1 cellular context compared by ENCODE assay signal in the genomic region with DNA sequence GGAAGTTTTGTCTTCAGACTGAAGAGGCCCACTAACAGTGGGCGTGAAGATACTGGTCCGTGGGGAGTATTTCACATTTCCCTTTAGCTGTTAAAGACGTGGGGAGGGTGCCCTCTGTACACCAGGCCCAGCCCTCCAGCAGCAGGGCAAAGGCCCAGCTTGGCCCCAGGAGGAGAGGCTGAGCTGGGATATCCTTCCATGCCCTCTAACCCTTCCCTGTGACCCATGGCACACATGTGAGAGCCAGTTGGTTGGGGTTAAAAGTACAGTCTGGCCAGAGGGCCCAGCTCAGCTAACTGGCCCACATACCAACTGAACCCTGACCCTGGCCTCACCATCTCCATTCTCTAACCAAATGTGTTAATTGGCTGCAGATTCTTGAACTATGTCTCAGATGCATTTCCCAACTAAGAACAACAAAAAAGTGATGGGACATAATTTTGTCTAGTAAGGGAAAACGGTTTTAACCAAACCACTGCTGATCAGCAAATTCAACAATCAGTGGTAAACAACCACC.
A peak's percentile ranks its signal among the peaks of the same experiment; 100 is the strongest.
TF ChIP-seq lines count a peak whose summit lies in the region.

No MANE protein-coding gene starts in this region.

TF ChIP-seq in HepG2, 621 proteins besides CTCF, POLR2A, EP300 and RAD21 (continued from another document and continues in another):
- TF ChIP-seq, protein P1, sequence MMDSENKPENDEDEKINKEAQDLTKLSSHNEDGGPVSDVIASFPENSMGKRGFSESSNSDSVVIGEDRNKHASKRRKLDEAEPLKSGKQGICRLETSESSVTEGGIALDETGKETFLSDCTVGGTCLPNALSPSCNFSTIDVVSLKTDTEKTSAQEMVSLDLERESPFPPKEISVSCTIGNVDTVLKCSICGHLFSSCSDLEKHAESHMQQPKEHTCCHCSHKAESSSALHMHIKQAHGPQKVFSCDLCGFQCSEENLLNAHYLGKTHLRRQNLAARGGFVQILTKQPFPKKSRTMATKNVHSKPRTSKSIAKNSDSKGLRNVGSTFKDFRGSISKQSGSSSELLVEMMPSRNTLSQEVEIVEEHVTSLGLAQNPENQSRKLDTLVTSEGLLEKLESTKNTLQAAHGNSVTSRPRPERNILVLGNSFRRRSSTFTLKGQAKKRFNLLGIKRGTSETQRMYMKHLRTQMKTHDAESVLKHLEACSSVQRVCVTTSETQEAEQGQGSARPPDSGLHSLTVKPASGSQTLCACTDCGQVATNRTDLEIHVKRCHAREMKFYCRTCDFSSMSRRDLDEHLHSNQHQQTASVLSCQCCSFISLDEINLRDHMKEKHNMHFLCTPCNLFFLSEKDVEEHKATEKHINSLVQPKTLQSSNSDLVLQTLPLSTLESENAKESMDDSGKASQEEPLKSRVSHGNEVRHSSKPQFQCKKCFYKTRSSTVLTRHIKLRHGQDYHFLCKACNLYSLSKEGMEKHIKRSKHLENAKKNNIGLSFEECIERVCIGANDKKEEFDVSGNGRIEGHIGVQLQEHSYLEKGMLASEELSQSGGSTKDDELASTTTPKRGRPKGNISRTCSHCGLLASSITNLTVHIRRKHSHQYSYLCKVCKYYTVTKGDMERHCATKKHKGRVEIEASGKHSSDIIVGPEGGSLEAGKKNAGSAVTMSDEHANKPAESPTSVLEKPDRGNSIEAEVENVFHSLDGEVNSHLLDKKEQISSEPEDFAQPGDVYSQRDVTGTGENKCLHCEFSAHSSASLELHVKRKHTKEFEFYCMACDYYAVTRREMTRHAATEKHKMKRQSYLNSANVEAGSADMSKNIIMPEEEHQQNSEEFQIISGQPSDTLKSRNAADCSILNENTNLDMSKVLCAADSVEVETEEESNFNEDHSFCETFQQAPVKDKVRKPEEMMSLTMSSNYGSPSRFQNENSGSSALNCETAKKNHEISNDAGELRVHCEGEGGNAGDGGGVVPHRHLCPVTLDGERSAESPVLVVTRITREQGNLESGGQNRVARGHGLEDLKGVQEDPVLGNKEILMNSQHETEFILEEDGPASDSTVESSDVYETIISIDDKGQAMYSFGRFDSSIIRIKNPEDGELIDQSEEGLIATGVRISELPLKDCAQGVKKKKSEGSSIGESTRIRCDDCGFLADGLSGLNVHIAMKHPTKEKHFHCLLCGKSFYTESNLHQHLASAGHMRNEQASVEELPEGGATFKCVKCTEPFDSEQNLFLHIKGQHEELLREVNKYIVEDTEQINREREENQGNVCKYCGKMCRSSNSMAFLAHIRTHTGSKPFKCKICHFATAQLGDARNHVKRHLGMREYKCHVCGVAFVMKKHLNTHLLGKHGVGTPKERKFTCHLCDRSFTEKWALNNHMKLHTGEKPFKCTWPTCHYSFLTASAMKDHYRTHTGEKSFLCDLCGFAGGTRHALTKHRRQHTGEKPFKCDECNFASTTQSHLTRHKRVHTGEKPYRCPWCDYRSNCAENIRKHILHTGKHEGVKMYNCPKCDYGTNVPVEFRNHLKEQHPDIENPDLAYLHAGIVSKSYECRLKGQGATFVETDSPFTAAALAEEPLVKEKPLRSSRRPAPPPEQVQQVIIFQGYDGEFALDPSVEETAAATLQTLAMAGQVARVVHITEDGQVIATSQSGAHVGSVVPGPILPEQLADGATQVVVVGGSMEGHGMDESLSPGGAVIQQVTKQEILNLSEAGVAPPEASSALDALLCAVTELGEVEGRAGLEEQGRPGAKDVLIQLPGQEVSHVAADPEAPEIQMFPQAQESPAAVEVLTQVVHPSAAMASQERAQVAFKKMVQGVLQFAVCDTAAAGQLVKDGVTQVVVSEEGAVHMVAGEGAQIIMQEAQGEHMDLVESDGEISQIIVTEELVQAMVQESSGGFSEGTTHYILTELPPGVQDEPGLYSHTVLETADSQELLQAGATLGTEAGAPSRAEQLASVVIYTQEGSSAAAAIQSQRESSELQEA (CRISPR knock-in tag; IDR thresholded peaks at IDR 0.05; ENCODE audit: not compliant biosample characterization): no peak
- TF ChIP-seq, protein P2, sequence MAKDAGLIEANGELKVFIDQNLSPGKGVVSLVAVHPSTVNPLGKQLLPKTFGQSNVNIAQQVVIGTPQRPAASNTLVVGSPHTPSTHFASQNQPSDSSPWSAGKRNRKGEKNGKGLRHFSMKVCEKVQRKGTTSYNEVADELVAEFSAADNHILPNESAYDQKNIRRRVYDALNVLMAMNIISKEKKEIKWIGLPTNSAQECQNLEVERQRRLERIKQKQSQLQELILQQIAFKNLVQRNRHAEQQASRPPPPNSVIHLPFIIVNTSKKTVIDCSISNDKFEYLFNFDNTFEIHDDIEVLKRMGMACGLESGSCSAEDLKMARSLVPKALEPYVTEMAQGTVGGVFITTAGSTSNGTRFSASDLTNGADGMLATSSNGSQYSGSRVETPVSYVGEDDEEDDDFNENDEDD (CRISPR knock-in tag; IDR thresholded peaks at IDR 0.05; ENCODE audit: borderline replicate concordance): no peak
- TF ChIP-seq ZNF672 (CRISPR knock-in tag; IDR thresholded peaks at IDR 0.05): no peak
- TF ChIP-seq NFKBIZ (CRISPR knock-in tag; IDR thresholded peaks at IDR 0.05): no peak
- TF ChIP-seq, protein P3, sequence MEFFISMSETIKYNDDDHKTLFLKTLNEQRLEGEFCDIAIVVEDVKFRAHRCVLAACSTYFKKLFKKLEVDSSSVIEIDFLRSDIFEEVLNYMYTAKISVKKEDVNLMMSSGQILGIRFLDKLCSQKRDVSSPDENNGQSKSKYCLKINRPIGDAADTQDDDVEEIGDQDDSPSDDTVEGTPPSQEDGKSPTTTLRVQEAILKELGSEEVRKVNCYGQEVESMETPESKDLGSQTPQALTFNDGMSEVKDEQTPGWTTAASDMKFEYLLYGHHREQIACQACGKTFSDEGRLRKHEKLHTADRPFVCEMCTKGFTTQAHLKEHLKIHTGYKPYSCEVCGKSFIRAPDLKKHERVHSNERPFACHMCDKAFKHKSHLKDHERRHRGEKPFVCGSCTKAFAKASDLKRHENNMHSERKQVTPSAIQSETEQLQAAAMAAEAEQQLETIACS (CRISPR knock-in tag; IDR thresholded peaks at IDR 0.05): no peak
- TF ChIP-seq ZFP41 (CRISPR knock-in tag; IDR thresholded peaks at IDR 0.05; ENCODE audit: borderline replicate concordance): no peak
- TF ChIP-seq ZNF737 (CRISPR knock-in tag; IDR thresholded peaks at IDR 0.05; ENCODE audit: borderline replicate concordance): no peak
- TF ChIP-seq, protein P4, sequence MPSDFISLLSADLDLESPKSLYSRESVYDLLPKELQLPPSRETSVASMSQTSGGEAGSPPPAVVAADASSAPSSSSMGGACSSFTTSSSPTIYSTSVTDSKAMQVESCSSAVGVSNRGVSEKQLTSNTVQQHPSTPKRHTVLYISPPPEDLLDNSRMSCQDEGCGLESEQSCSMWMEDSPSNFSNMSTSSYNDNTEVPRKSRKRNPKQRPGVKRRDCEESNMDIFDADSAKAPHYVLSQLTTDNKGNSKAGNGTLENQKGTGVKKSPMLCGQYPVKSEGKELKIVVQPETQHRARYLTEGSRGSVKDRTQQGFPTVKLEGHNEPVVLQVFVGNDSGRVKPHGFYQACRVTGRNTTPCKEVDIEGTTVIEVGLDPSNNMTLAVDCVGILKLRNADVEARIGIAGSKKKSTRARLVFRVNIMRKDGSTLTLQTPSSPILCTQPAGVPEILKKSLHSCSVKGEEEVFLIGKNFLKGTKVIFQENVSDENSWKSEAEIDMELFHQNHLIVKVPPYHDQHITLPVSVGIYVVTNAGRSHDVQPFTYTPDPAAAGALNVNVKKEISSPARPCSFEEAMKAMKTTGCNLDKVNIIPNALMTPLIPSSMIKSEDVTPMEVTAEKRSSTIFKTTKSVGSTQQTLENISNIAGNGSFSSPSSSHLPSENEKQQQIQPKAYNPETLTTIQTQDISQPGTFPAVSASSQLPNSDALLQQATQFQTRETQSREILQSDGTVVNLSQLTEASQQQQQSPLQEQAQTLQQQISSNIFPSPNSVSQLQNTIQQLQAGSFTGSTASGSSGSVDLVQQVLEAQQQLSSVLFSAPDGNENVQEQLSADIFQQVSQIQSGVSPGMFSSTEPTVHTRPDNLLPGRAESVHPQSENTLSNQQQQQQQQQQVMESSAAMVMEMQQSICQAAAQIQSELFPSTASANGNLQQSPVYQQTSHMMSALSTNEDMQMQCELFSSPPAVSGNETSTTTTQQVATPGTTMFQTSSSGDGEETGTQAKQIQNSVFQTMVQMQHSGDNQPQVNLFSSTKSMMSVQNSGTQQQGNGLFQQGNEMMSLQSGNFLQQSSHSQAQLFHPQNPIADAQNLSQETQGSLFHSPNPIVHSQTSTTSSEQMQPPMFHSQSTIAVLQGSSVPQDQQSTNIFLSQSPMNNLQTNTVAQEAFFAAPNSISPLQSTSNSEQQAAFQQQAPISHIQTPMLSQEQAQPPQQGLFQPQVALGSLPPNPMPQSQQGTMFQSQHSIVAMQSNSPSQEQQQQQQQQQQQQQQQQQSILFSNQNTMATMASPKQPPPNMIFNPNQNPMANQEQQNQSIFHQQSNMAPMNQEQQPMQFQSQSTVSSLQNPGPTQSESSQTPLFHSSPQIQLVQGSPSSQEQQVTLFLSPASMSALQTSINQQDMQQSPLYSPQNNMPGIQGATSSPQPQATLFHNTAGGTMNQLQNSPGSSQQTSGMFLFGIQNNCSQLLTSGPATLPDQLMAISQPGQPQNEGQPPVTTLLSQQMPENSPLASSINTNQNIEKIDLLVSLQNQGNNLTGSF (CRISPR knock-in tag; IDR thresholded peaks at IDR 0.05): no peak
- TF ChIP-seq, protein P5, sequence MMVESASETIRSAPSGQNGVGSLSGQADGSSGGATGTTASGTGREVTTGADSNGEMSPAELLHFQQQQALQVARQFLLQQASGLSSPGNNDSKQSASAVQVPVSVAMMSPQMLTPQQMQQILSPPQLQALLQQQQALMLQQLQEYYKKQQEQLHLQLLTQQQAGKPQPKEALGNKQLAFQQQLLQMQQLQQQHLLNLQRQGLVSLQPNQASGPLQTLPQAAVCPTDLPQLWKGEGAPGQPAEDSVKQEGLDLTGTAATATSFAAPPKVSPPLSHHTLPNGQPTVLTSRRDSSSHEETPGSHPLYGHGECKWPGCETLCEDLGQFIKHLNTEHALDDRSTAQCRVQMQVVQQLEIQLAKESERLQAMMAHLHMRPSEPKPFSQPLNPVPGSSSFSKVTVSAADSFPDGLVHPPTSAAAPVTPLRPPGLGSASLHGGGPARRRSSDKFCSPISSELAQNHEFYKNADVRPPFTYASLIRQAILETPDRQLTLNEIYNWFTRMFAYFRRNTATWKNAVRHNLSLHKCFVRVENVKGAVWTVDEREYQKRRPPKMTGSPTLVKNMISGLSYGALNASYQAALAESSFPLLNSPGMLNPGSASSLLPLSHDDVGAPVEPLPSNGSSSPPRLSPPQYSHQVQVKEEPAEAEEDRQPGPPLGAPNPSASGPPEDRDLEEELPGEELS (CRISPR knock-in tag; IDR thresholded peaks at IDR 0.05): no peak
- no peak for TF ChIP-seq SALL2 (CRISPR knock-in tag; IDR thresholded peaks at IDR 0.05)
- TF ChIP-seq ZMYM2 (CRISPR knock-in tag; IDR thresholded peaks at IDR 0.05): peak; percentile 64; the same call in 1 of the 2 replicates
- TF ChIP-seq SOX13 (IDR thresholded peaks at IDR 0.05): no peak
- no peak; a peak in 1 of 4 replicates for TF ChIP-seq SOX13 (CRISPR knock-in tag; conservative IDR thresholded peaks at IDR 0.05 in 1 of 2, IDR thresholded peaks at IDR 0.05 in 1 of 2)
- TF ChIP-seq ZFP1 (CRISPR knock-in tag; IDR thresholded peaks at IDR 0.05): no peak
- TF ChIP-seq, protein P6, sequence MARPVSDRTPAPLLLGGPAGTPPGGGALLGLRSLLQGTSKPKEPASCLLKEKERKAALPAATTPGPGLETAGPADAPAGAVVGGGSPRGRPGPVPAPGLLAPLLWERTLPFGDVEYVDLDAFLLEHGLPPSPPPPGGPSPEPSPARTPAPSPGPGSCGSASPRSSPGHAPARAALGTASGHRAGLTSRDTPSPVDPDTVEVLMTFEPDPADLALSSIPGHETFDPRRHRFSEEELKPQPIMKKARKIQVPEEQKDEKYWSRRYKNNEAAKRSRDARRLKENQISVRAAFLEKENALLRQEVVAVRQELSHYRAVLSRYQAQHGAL (CRISPR knock-in tag; IDR thresholded peaks at IDR 0.05; ENCODE audit: not compliant biosample characterization): no peak
- peak; percentile 25; the same call in 1 of the 2 replicates for TF ChIP-seq ZNF350 (CRISPR knock-in tag; IDR thresholded peaks at IDR 0.05; ENCODE audit: borderline replicate concordance, low read depth)
- peak; percentile 49; the same call in 1 of the 2 replicates for TF ChIP-seq ESRRA (CRISPR knock-in tag; IDR thresholded peaks at IDR 0.05; ENCODE audit: low read depth)
- TF ChIP-seq KDM1A (CRISPR knock-in tag; IDR thresholded peaks at IDR 0.05): no peak
- TF ChIP-seq KDM4B (CRISPR knock-in tag; IDR thresholded peaks at IDR 0.05): no peak
- TF ChIP-seq, protein P7, sequence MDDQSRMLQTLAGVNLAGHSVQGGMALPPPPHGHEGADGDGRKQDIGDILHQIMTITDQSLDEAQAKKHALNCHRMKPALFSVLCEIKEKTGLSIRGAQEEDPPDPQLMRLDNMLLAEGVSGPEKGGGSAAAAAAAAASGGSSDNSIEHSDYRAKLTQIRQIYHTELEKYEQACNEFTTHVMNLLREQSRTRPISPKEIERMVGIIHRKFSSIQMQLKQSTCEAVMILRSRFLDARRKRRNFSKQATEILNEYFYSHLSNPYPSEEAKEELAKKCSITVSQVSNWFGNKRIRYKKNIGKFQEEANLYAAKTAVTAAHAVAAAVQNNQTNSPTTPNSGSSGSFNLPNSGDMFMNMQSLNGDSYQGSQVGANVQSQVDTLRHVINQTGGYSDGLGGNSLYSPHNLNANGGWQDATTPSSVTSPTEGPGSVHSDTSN (CRISPR knock-in tag; IDR thresholded peaks at IDR 0.05; ENCODE audit: borderline replicate concordance): no peak
- TF ChIP-seq NFATC3 (CRISPR knock-in tag; IDR thresholded peaks at IDR 0.05): no peak
- TF ChIP-seq NBN (conservative IDR thresholded peaks at IDR 0.05): no peak
- TF ChIP-seq ZNF569 (CRISPR knock-in tag; IDR thresholded peaks at IDR 0.05; ENCODE audit: borderline replicate concordance): no peak
- TF ChIP-seq ZNF891 (CRISPR knock-in tag; IDR thresholded peaks at IDR 0.05): no peak
- TF ChIP-seq CBX1 (IDR thresholded peaks at IDR 0.05; ENCODE audit: low read depth): no peak
- 0 out of 2 replicates have a peak, but pooled peaks have one; percentile 27 for TF ChIP-seq SNAPC2 (CRISPR knock-in tag; IDR thresholded peaks at IDR 0.05)
- TF ChIP-seq HNRNPH1 (optimal IDR thresholded peaks at IDR 0.05; ENCODE audit: low read depth, low read length): no peak
- TF ChIP-seq DPF2 (CRISPR knock-in tag; IDR thresholded peaks at IDR 0.05; ENCODE audit: borderline replicate concordance, low read depth): no peak
- TF ChIP-seq ZBTB42 (CRISPR knock-in tag; IDR thresholded peaks at IDR 0.05): no peak
- no peak for TF ChIP-seq IRX3 (CRISPR knock-in tag; IDR thresholded peaks at IDR 0.05; ENCODE audit: borderline replicate concordance, low read depth)
- no peak for TF ChIP-seq AHR (CRISPR knock-in tag; IDR thresholded peaks at IDR 0.05)
- TF ChIP-seq SP2 (CRISPR knock-in tag; IDR thresholded peaks at IDR 0.05): no peak
- no peak for TF ChIP-seq MIER3 (CRISPR knock-in tag; IDR thresholded peaks at IDR 0.05; ENCODE audit: borderline replicate concordance)
- no peak for TF ChIP-seq HIVEP1 (CRISPR knock-in tag; IDR thresholded peaks at IDR 0.05)
- TF ChIP-seq NR2F6 (IDR thresholded peaks at IDR 0.05): peak; percentile 69
- TF ChIP-seq NR2F6 (CRISPR knock-in tag; IDR thresholded peaks at IDR 0.05): peak; percentile 74
- TF ChIP-seq ZNF382 (CRISPR knock-in tag; IDR thresholded peaks at IDR 0.05; ENCODE audit: borderline replicate concordance): no peak
